ENCODE assay signal across 16 cellular contexts in the genomic region with DNA sequence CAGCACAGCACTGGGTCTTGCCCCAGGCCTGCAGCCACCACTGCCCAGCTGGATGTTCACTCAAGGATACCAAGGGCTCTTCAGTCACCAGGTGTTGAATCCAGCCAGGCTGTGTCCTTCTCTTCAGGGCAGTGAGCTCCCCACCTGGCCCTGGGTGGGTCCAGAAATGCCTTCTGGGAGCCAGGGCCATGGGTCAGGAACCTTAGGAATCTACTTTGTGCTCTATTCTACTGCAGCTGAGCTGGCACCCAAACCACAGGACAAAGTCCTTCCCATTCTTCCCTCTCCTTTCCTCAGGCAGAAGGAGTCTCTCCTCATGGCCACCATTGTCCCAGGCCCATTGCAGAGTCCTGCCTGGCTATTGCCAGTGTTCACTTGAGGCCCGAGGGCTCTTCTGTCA.
"Had no signal": no experiment of that assay in that cellular context is flagged by ENCODE, and none has a peak within 500 bp of the region (broad histone marks: within the 10 kb centered on the region; RNA-seq: fewer than 3 reads in every experiment).

No MANE protein-coding gene starts in this region.

- H3K27ac Mint-ChIP-seq: activated CD4-positive, alpha-beta memory T cell treated with anti-CD3 and anti-CD28 coated beads, Interleukin-2, amount 10 ng/mL, durations not matched to agents 7 days and 5 days; activated CD8-positive, alpha-beta memory T cell treated with anti-CD3 and anti-CD28 coated beads, Interleukin-2, amount 10 ng/mL, durations not matched to agents 7 days and 5 days; activated naive CD8-positive, alpha-beta T cell treated with anti-CD3 and anti-CD28 coated beads for 36 hours; dendritic cell treated with granulocyte-macrophage colony-stimulating factor and Interleukin-4, amounts not matched to agents 40 ng/mL and 50 ng/mL, for 4 days; effector memory CD8-positive, alpha-beta T cell; neural progenitor cell; stimulated activated effector memory CD8-positive, alpha-beta T cell treated with anti-CD3 and anti-CD28 coated beads, Interleukin-12 subunit alpha, Interleukin-12 subunit beta, amount 100 ng/mL, for 72 hours had no signal

- H3K27me3 Mint-ChIP-seq: activated CD4-positive, alpha-beta memory T cell treated with anti-CD3 and anti-CD28 coated beads, Interleukin-2, amount 10 ng/mL, durations not matched to agents 7 days and 5 days; activated CD8-positive, alpha-beta memory T cell treated with anti-CD3 and anti-CD28 coated beads, Interleukin-2, amount 10 ng/mL, durations not matched to agents 7 days and 5 days; activated naive CD8-positive, alpha-beta T cell treated with anti-CD3 and anti-CD28 coated beads for 36 hours; central memory CD8-positive, alpha-beta T cell; dendritic cell treated with granulocyte-macrophage colony-stimulating factor and Interleukin-4, amounts not matched to agents 40 ng/mL and 50 ng/mL, for 4 days; effector memory CD8-positive, alpha-beta T cell had no signal

- H3K9me3 ChIP-seq: esophagus squamous epithelium, lower lobe of right lung, ovary, right lobe of liver, stomach, thoracic aorta had no signal

- DNase-seq: activated CD4-positive, alpha-beta memory T cell treated with anti-CD3 and anti-CD28 coated beads, Interleukin-2, amount 10 ng/mL, durations not matched to agents 7 days and 5 days; activated CD8-positive, alpha-beta memory T cell treated with anti-CD3 and anti-CD28 coated beads, Interleukin-2, amount 10 ng/mL, durations not matched to agents 7 days and 5 days; activated naive CD8-positive, alpha-beta T cell treated with anti-CD3 and anti-CD28 coated beads for 36 hours; brain microvascular endothelial cell; effector memory CD8-positive, alpha-beta T cell; esophagus squamous epithelium; lower lobe of right lung; ovary; right lobe of liver; stimulated activated CD4-positive, alpha-beta T cell treated with anti-CD3 and anti-CD28 coated beads, Interleukin-4, amount 100 ng/mL, for 24 hours; stomach had no signal

- H3K27ac ChIP-seq: neural progenitor cell, ovary, right lobe of liver had no signal

- H3K4me3 ChIP-seq: esophagus squamous epithelium, lower lobe of right lung, neural progenitor cell, ovary, right lobe of liver, stomach, thoracic aorta had no signal

- H3K9me3 Mint-ChIP-seq: activated naive CD8-positive, alpha-beta T cell treated with anti-CD3 and anti-CD28 coated beads for 36 hours; central memory CD8-positive, alpha-beta T cell; dendritic cell treated with granulocyte-macrophage colony-stimulating factor and Interleukin-4, amounts not matched to agents 40 ng/mL and 50 ng/mL, for 4 days; effector memory CD8-positive, alpha-beta T cell; neural progenitor cell; stimulated activated effector memory CD8-positive, alpha-beta T cell treated with anti-CD3 and anti-CD28 coated beads, Interleukin-12 subunit alpha, Interleukin-12 subunit beta, amount 100 ng/mL, for 72 hours had no signal

- H3K27me3 ChIP-seq: brain microvascular endothelial cell, esophagus squamous epithelium, neural progenitor cell, ovary, right lobe of liver, stomach had no signal

- H3K4me3 Mint-ChIP-seq: activated CD4-positive, alpha-beta memory T cell treated with anti-CD3 and anti-CD28 coated beads, Interleukin-2, amount 10 ng/mL, durations not matched to agents 7 days and 5 days; activated CD8-positive, alpha-beta memory T cell treated with anti-CD3 and anti-CD28 coated beads, Interleukin-2, amount 10 ng/mL, durations not matched to agents 7 days and 5 days; activated naive CD8-positive, alpha-beta T cell treated with anti-CD3 and anti-CD28 coated beads for 36 hours; central memory CD8-positive, alpha-beta T cell; dendritic cell treated with granulocyte-macrophage colony-stimulating factor and Interleukin-4, amounts not matched to agents 40 ng/mL and 50 ng/mL, for 4 days; effector memory CD8-positive, alpha-beta T cell; neural progenitor cell; stimulated activated effector memory CD8-positive, alpha-beta T cell treated with anti-CD3 and anti-CD28 coated beads, Interleukin-12 subunit alpha, Interleukin-12 subunit beta, amount 100 ng/mL, for 72 hours had no signal

- H3K4me1 ChIP-seq: neural progenitor cell, right lobe of liver had no signal

- H3K4me1 Mint-ChIP-seq: neural progenitor cell; stimulated activated effector memory CD8-positive, alpha-beta T cell treated with anti-CD3 and anti-CD28 coated beads, Interleukin-12 subunit alpha, Interleukin-12 subunit beta, amount 100 ng/mL, for 72 hours had no signal

- H3K36me3 ChIP-seq: neural progenitor cell, ovary had no signal

- ATAC-seq: activated CD8-positive, alpha-beta memory T cell treated with anti-CD3 and anti-CD28 coated beads, Interleukin-2, amount 10 ng/mL, durations not matched to agents 7 days and 5 days; effector memory CD8-positive, alpha-beta T cell; lower lobe of right lung; right lobe of liver; stimulated activated effector memory CD8-positive, alpha-beta T cell treated with anti-CD3 and anti-CD28 coated beads, Interleukin-12 subunit alpha, Interleukin-12 subunit beta, amount 100 ng/mL, for 72 hours had no signal
